10 cellular contexts compared by ENCODE assay signal in the genomic region with DNA sequence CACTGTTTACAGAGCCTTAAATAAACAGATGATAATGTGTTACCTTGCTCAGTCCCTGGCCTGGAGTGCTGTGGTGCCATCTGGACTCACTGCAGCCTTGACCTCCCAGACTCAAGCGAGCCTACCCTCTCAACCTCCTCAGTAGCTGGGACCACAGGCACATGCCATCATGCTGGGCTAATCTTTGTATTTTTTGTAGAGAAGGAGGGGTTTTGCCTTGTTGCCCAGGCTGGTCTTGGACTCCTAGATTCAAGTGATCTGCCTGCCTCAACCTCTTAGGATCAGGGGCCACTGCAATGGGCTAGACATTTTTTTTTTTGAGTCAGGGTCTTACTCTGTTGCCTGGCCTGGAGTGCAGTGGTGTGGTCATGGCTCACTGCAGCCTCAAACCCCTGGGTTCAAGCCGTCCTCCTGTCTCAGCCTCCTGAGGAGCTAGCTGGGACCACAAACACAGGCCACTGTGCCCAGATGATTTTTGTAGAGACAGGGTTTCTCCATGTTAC. TPM values are rescaled to one million over a fixed set of nuclear protein-coding genes. Genes with fewer than 3 reads are reported as not detected.
A peak's percentile ranks its signal among the peaks of the same experiment; 100 is the strongest.
DNase-seq lines count a peak whose midpoint lies in the region; ATAC-seq and TF ChIP-seq lines count a peak whose summit lies in the region.
"Had no signal": no experiment of that assay in that cellular context is flagged by ENCODE, and none has a peak within 500 bp of the region (broad histone marks: within the 10 kb centered on the region; RNA-seq: fewer than 3 reads in every experiment).

No MANE protein-coding gene starts in this region.

- peaks cover 0 to 8% of the 10 kb centered on the region in 2 donors for H3K4me1 ChIP-seq in breast epithelium
- peaks cover 49% of the 10 kb centered on the region for H3K4me1 ChIP-seq in lower lobe of right lung
- peaks cover 44% of the 10 kb centered on the region for H3K4me1 ChIP-seq in upper lobe of right lung
- H3K4me1 ChIP-seq in neuronal stem cell (ENCODE audit: control insufficient read depth in 2 of 2, insufficient read depth in 1 of 2, low read depth in 1 of 2, low read length in 2 of 2): peaks cover 8 to 15% of the 10 kb centered on the region in 2 donors

- DNase-seq in breast epithelium (ENCODE audit: low spot score in 2 of 2) (no peak), MCF 10A (ENCODE audit: unreplicated experiment) (no peak), T-helper 17 cell (no peak), lower lobe of right lung (no peak), upper lobe of right lung (no peak), DMS79 treated with DMSO at 0.1 percent for 48 hours (lab: John Stamatoyannopoulos, UW) (no peak), neuronal stem cell (ENCODE audit: low spot score) (no peak)
- no peak for DNase-seq in stimulated activated CD4-positive, alpha-beta T cell treated with anti-CD3 and anti-CD28 coated beads, Interleukin-2, amount 100 ng/mL, for 48 hours
- DNase-seq: activated B cell treated with CpG ODN at 0.5 μM for 24 hours, Calu3 had no signal

- no peak for ATAC-seq in T-helper 17 cell
- ATAC-seq in lower lobe of right lung: no peak
- ATAC-seq in upper lobe of right lung: no peak

- H3K4me3 Mint-ChIP-seq in MCF 10A (ENCODE audit: unreplicated experiment) (no peak overlapping the region), T-helper 17 cell (peak overlapping the region; percentile 79)

- peaks cover 18% of the 10 kb centered on the region for H3K4me1 Mint-ChIP-seq in MCF 10A (ENCODE audit: insufficient read depth, unreplicated experiment)
- H3K4me1 Mint-ChIP-seq in T-helper 17 cell: peaks cover 25% of the 10 kb centered on the region

- H3K27me3 Mint-ChIP-seq in MCF 10A (ENCODE audit: insufficient read depth, unreplicated experiment) (no peaks in the 10 kb centered on the region), T-helper 17 cell (peaks cover 5% of the 10 kb centered on the region)
- H3K27me3 Mint-ChIP-seq: activated B cell treated with CpG ODN at 0.5 μM for 24 hours had no signal

- POLR2A ChIA-PET in MCF 10A (lab: Yijun Ruan, JAX): interaction anchor here (0.6 to 4.4 kb wide), 9 partner anchors 12 to 121 kb away, joined by 3 to 43 read pairs (median 4); a partner anchor contains a TSS

- H3K27ac Mint-ChIP-seq in MCF 10A (ENCODE audit: low read depth, unreplicated experiment): no peak overlapping the region
- H3K27ac Mint-ChIP-seq in T-helper 17 cell: peak overlapping the region; percentile 70

- no peak overlapping the region for H3K23ac ChIP-seq in neuronal stem cell (ENCODE audit: low read depth, low read length, poor library complexity)

- H4K8ac ChIP-seq in neuronal stem cell (ENCODE audit: low read depth, low read length): no peak overlapping the region

- TF ChIP-seq CTCF in breast epithelium (IDR thresholded peaks at IDR 0.05): no peak
- no peak for TF ChIP-seq CTCF in MCF 10A (IDR thresholded peaks at IDR 0.05; ENCODE audit: unreplicated experiment)
- TF ChIP-seq CTCF in lower lobe of right lung (IDR thresholded peaks at IDR 0.05): no peak
- TF ChIP-seq CTCF in upper lobe of right lung (IDR thresholded peaks at IDR 0.05): no peak

- no peak overlapping the region for H2BK12ac ChIP-seq in neuronal stem cell (ENCODE audit: low read length)

- H2BK5ac ChIP-seq in neuronal stem cell (ENCODE audit: low read length): no peak overlapping the region

- no peak overlapping the region for H2BK120ac ChIP-seq in neuronal stem cell (ENCODE audit: low read depth, low read length)

- H3K4me3 ChIP-seq in breast epithelium (no peak overlapping the region), lower lobe of right lung (no peak overlapping the region), upper lobe of right lung (no peak overlapping the region), neuronal stem cell (ENCODE audit: low read length in 2 of 2) (no peak overlapping the region)

- no peak overlapping the region for H4K91ac ChIP-seq in neuronal stem cell (ENCODE audit: low read depth, low read length, poor library complexity)

- H3K79me1 ChIP-seq in neuronal stem cell (ENCODE audit: low read depth, low read length): no peaks in the 10 kb centered on the region

- no peak overlapping the region for H2AFZ ChIP-seq in neuronal stem cell (ENCODE audit: low read length)

- no peaks in the 10 kb centered on the region for H3K9me3 Mint-ChIP-seq in MCF 10A (ENCODE audit: unreplicated experiment)
- H3K9me3 Mint-ChIP-seq: activated B cell treated with CpG ODN at 0.5 μM for 24 hours had no signal

- H3K18ac ChIP-seq in neuronal stem cell (ENCODE audit: low read length): no peak overlapping the region

- H2AK5ac ChIP-seq in neuronal stem cell (ENCODE audit: low read depth, low read length): no peak overlapping the region

- H3K4ac ChIP-seq in neuronal stem cell (ENCODE audit: low read length): no peak overlapping the region

- intact Hi-C loops in breast epithelium (cut with DNase I; ENCODE audit: low total_unique reads) (no loop called here), MCF 10A (cut with micrococcal nuclease) (no loop called here), lower lobe of right lung (cut with DNase I) (no loop called here), upper lobe of right lung (cut with DNase I) (no loop called here)

- no peak overlapping the region for H3K14ac ChIP-seq in neuronal stem cell (ENCODE audit: low read length)

- H2BK15ac ChIP-seq in neuronal stem cell (ENCODE audit: low read length): no peak overlapping the region

- H3K27me3 ChIP-seq in breast epithelium (no peaks in the 10 kb centered on the region), lower lobe of right lung (ENCODE audit: low read depth) (no peaks in the 10 kb centered on the region), upper lobe of right lung (no peaks in the 10 kb centered on the region), neuronal stem cell (ENCODE audit: control insufficient read depth in 3 of 3, insufficient read depth in 3 of 3, low read depth in 1 of 3, low read length in 3 of 3) (peaks cover 0 to 2% (median 0%) of the 10 kb centered on the region in 3 experiments)

- H3K27ac ChIP-seq in breast epithelium (peak overlapping the region; percentile 78 to 89), lower lobe of right lung (peak overlapping the region; percentile 81), upper lobe of right lung (peak overlapping the region; percentile 79), neuronal stem cell (replicated peaks; ENCODE audit: low read length) (no peak overlapping the region)

- H3K36me3 Mint-ChIP-seq in MCF 10A (ENCODE audit: insufficient read depth, unreplicated experiment): no peaks in the 10 kb centered on the region
- H3K36me3 Mint-ChIP-seq in T-helper 17 cell (ENCODE audit: low read depth): no peaks in the 10 kb centered on the region

- no TSS peak for BruUV-seq in MCF 10A (replicated peaks; lab: Mats Ljungman, UMichigan)

- H3K36me3 ChIP-seq in breast epithelium: no peaks in the 10 kb centered on the region
- no peaks in the 10 kb centered on the region for H3K36me3 ChIP-seq in lower lobe of right lung
- no peaks in the 10 kb centered on the region for H3K36me3 ChIP-seq in upper lobe of right lung
- H3K36me3 ChIP-seq in neuronal stem cell (replicated peaks in 1 of 2; ENCODE audit: control insufficient read depth in 2 of 2, insufficient read depth in 2 of 2, low read length in 2 of 2): no peaks in the 10 kb centered on the region

- H3K4me2 ChIP-seq in neuronal stem cell (ENCODE audit: insufficient read depth, low read length, poor library complexity, severe bottlenecking): no peak overlapping the region

- WGBS in neuronal stem cell (ENCODE audit: extremely low coverage in 2 of 2, insufficient read length in 2 of 2, insufficient replicate concordance in 1 of 2), 2 donors: no CpG with 5 or more reads among the region's 2 CpGs

- H3K9ac ChIP-seq in neuronal stem cell (ENCODE audit: low read depth, low read length, poor library complexity): no peak overlapping the region

- no peak for TF ChIP-seq POLR2A in breast epithelium (IDR thresholded peaks at IDR 0.05)

- CTCF ChIA-PET in MCF 10A (lab: Yijun Ruan, JAX): interaction anchor here (0.6 to 2.1 kb wide), 7 partner anchors 9 to 210 kb away, joined by 3 to 10 read pairs (median 4); a partner anchor contains a TSS

- no peaks in the 10 kb centered on the region for H3K9me3 ChIP-seq in breast epithelium
- H3K9me3 ChIP-seq in T-helper 17 cell (ENCODE audit: control insufficient read depth, low read length, poor library complexity, severe bottlenecking): no peaks in the 10 kb centered on the region
- H3K9me3 ChIP-seq in lower lobe of right lung: no peaks in the 10 kb centered on the region
- H3K9me3 ChIP-seq in upper lobe of right lung: no peaks in the 10 kb centered on the region
- no peaks in the 10 kb centered on the region for H3K9me3 ChIP-seq in neuronal stem cell (replicated peaks in 1 of 2; ENCODE audit: control insufficient read depth in 2 of 2, insufficient read depth in 1 of 2, low read depth in 1 of 2, low read length in 2 of 2)

RNA-seq across cellular contexts. Expression of a gene that starts 5.0 kb away (rescaled TPM):
- total RNA-seq in breast epithelium (100 to 1,000 TPM in 1 of 3 donors, 10 to 100 TPM in 2; 42.9 to 101 (median 48.4) TPM), MCF 10A (2022) (21.0 and 29.5 TPM in 2 replicates), T-helper 17 cell (10 to 100 TPM; 12.5 to 13.2 TPM), lower lobe of right lung (39.1 TPM), upper lobe of right lung (46.9 TPM)
- 6.6 TPM for polyA plus RNA-seq in neuronal stem cell (2013, experiment 1 of 2)
- polyA plus RNA-seq in neuronal stem cell (2013, experiment 2 of 2): 6.4 TPM

RNA-seq across cellular contexts. Expression of a gene that starts 21.7 kb away (rescaled TPM):
- total RNA-seq in breast epithelium (1 to 10 TPM; 1.2 to 5.6 (median 1.8) TPM), MCF 10A (2022) (13.0 and 18.1 TPM in 2 replicates), T-helper 17 cell (1 to 10 TPM in 1 of 2 donors, under 1 TPM in 1; 0.90 to 1.2 TPM), lower lobe of right lung (2.2 TPM), upper lobe of right lung (1.4 TPM)
- 1.6 TPM for polyA plus RNA-seq in neuronal stem cell (2013, experiment 1 of 2)
- 1.8 TPM for polyA plus RNA-seq in neuronal stem cell (2013, experiment 2 of 2)

RNA-seq across cellular contexts. Expression of a gene that starts 30.9 kb away (rescaled TPM):
- total RNA-seq in breast epithelium: 10 to 100 TPM; 21.4 to 48.1 (median 26.9) TPM
- total RNA-seq in MCF 10A (2022): 82.6 and 89.2 TPM in 2 replicates
- 10 to 100 TPM; 39.1 to 49.4 TPM for total RNA-seq in T-helper 17 cell
- total RNA-seq in lower lobe of right lung: 65.8 TPM
- 63.3 TPM for total RNA-seq in upper lobe of right lung
- polyA plus RNA-seq in neuronal stem cell (2013, experiment 1 of 2): 74.9 TPM
- polyA plus RNA-seq in neuronal stem cell (2013, experiment 2 of 2): 76.5 TPM

RNA-seq across cellular contexts. Expression of a gene that starts 35.9 kb away (rescaled TPM):
- total RNA-seq in breast epithelium (10 to 100 TPM; 27.2 to 49.8 (median 39.4) TPM), MCF 10A (2022) (37.3 and 39.6 TPM in 2 replicates), T-helper 17 cell (10 to 100 TPM; 33.1 to 36.1 TPM), lower lobe of right lung (70.5 TPM), upper lobe of right lung (61.3 TPM)
- 25.1 TPM for polyA plus RNA-seq in neuronal stem cell (2013, experiment 1 of 2)
- polyA plus RNA-seq in neuronal stem cell (2013, experiment 2 of 2): 25.5 TPM

RNA-seq across cellular contexts. Expression of a gene that starts 46.5 kb away (rescaled TPM):
- 1 to 10 TPM; 3.3 to 4.2 (median 3.5) TPM for total RNA-seq in breast epithelium
- 10.3 and 12.0 TPM in 2 replicates for total RNA-seq in MCF 10A (2022)
- total RNA-seq in T-helper 17 cell: 1 to 10 TPM; 2.4 to 2.6 TPM
- total RNA-seq in lower lobe of right lung: 4.8 TPM
- 4.2 TPM for total RNA-seq in upper lobe of right lung
- 27.2 TPM for polyA plus RNA-seq in neuronal stem cell (2013, experiment 1 of 2)
- 27.4 TPM for polyA plus RNA-seq in neuronal stem cell (2013, experiment 2 of 2)
